Comparison of ENCODE assay signal across 11 cellular contexts in genomic region chr1:30697977-30698376, GRCh38. TPM values are rescaled to one million over a fixed set of nuclear protein-coding genes. Genes with fewer than 3 reads are reported as not detected.
DNase-seq lines count a peak whose midpoint lies in the region; ATAC-seq, FAIRE-seq and TF ChIP-seq lines count a peak whose summit lies in the region.
"Had no signal": no experiment of that assay in that cellular context is flagged by ENCODE, and none has a peak within 500 bp of the region (broad histone marks: within the 10 kb centered on the region; RNA-seq: fewer than 3 reads in every experiment).

No MANE protein-coding gene starts in this region.

- POLR2A ChIA-PET in RWPE1 (lab: Yijun Ruan, JAX; ENCODE audit: low non-redundant PET): no interaction called here

- TF ChIP-seq CTCF in RWPE1 (conservative IDR thresholded peaks at IDR 0.05; ENCODE audit: low read depth): no peak
- TF ChIP-seq CTCF in foreskin keratinocyte (conservative IDR thresholded peaks at IDR 0.05): peak; percentile 82

- FAIRE-seq in GM18507 (lab: Jason Lieb, UNC): peak; percentile 46

- H3K4me1 ChIP-seq in foreskin keratinocyte: peaks cover 11% of the 10 kb centered on the region
- H3K4me1 ChIP-seq: upper lobe of left lung had no signal

- DNase-seq in 8988T (peak; percentile 48), GM18507 (ENCODE audit: extremely low spot score, insufficient read length, low read depth) (no peak), RWPE1 (ENCODE audit: low spot score) (peak; percentile 58), foreskin keratinocyte (peak; percentile 28 to 64), D341Med (ENCODE audit: low spot score) (no peak)
- DNase-seq in stimulated activated CD8-positive, alpha-beta memory T cell treated with anti-CD3 and anti-CD28 coated beads, Interleukin-4, amount 100 ng/mL, for 48 hours: no peak
- DNase-seq: NCI-H1092 treated with DMSO at 0.1 percent for 48 hours, OCI-M1, upper lobe of left lung had no signal

- CTCF ChIA-PET in RWPE1 (lab: Yijun Ruan, JAX): interaction anchor here (0.6 to 1.2 kb wide), 3 partner anchors 17 to 345 kb away, joined by 3 read pairs; no protein-coding TSS in a partner anchor

- ATAC-seq in foreskin keratinocyte (peak; percentile 57), HG03520 (IDR thresholded peaks at IDR 0.05; ENCODE audit: unreplicated experiment) (no peak), GM21423 (IDR thresholded peaks at IDR 0.05; ENCODE audit: unreplicated experiment) (no peak)

- H3K27ac ChIP-seq in RWPE1 (no peak overlapping the region), foreskin keratinocyte (no peak overlapping the region)
- H3K27ac ChIP-seq: upper lobe of left lung had no signal

- H3K27me3 ChIP-seq in foreskin keratinocyte: no peaks in the 10 kb centered on the region
- H3K27me3 ChIP-seq: upper lobe of left lung had no signal

RNA-seq across cellular contexts. Expression of gene MATN1, which starts 25.4 kb away (rescaled TPM):
- 0.07 and 0.14 TPM in 2 replicates for total RNA-seq in foreskin keratinocyte
- 0.07 TPM in 1 of 2 replicates, not detected in the other for polyA plus RNA-seq in foreskin keratinocyte

RNA-seq across cellular contexts. Expression of gene LAPTM5, which starts 59.6 kb away (rescaled TPM):
- not detected in 2 replicates for total RNA-seq in foreskin keratinocyte
- polyA plus RNA-seq in foreskin keratinocyte: 0.02 and 0.04 TPM in 2 replicates

Comparison
In these comparisons a context has a peak if more than half of its experiments do, and no peak if none do; other contexts are left out.
1. DNase-seq: peak in 8988T (single experiment), RWPE1 (single experiment) and foreskin keratinocyte (2 of 2); none in GM18507 (single experiment), D341Med (single experiment) and stimulated activated CD8-positive, alpha-beta memory T cell treated with anti-CD3 and anti-CD28 coated beads, Interleukin-4, amount 100 ng/mL, for 48 hours (single experiment).